8 cellular contexts compared by ENCODE assay signal in genomic region chr5:151742870-151743294, GRCh38. TPM values are rescaled to one million over a fixed set of nuclear protein-coding genes. Genes with fewer than 3 reads are reported as not detected.
DNase-seq lines count a peak whose midpoint lies in the region; ATAC-seq and TF ChIP-seq lines count a peak whose summit lies in the region.

No MANE protein-coding gene starts in this region.

- intact Hi-C loops in Panc1 (cut with micrococcal nuclease; ENCODE audit: unreplicated experiment) (loop anchor here (1.0 to 5.0 kb wide), 2 partner anchors 84 to 221 kb away; no protein-coding TSS in a partner anchor), esophagus squamous epithelium (cut with DNase I) (loop anchor here (5.0 to 10.0 kb wide), 2 partner anchors 81 to 298 kb away; partner anchors contain the start of gene SLC36A1)

- H2BK5ac ChIP-seq in neuronal stem cell (ENCODE audit: low read length) = no peak overlapping the region

- H2AFZ ChIP-seq in ACC112 (ENCODE audit: low read length, unreplicated experiment) (no peak overlapping the region), neuronal stem cell (ENCODE audit: low read length) (no peak overlapping the region)

- H3K4ac ChIP-seq in neuronal stem cell (ENCODE audit: low read length) = no peak overlapping the region

- ATAC-seq in Panc1 = peak; percentile 71
- no peak for ATAC-seq in GM19023 (IDR thresholded peaks at IDR 0.05; ENCODE audit: unreplicated experiment)
- no peak for ATAC-seq in GM21381 (IDR thresholded peaks at IDR 0.05; ENCODE audit: unreplicated experiment)

- no peak overlapping the region for H2BK12ac ChIP-seq in neuronal stem cell (ENCODE audit: low read length)

- H3K9me3 ChIP-seq in Panc1 (ENCODE audit: control insufficient read depth, insufficient read depth, low read depth, low read length) = no peaks in the 10 kb centered on the region
- H3K9me3 ChIP-seq in esophagus squamous epithelium = no peaks in the 10 kb centered on the region
- no peaks in the 10 kb centered on the region for H3K9me3 ChIP-seq in neuronal stem cell (replicated peaks in 1 of 2; ENCODE audit: control insufficient read depth in 2 of 2, insufficient read depth in 1 of 2, low read depth in 1 of 2, low read length in 2 of 2)

- H3K4me3 ChIP-seq in ACC112 (ENCODE audit: low read depth, low read length) (no peak overlapping the region), GM12875 (ENCODE audit: low read depth, low read length) (no peak overlapping the region), Panc1 (ENCODE audit: low read depth in 2 of 2, low read length in 2 of 2) (no peak overlapping the region), esophagus squamous epithelium (no peak overlapping the region), neuronal stem cell (ENCODE audit: low read length in 2 of 2) (no peak overlapping the region)

- H4K91ac ChIP-seq in neuronal stem cell (ENCODE audit: low read depth, low read length, poor library complexity) = no peak overlapping the region

- no peak overlapping the region for H2BK120ac ChIP-seq in neuronal stem cell (ENCODE audit: low read depth, low read length)

- no peak overlapping the region for H3K9ac ChIP-seq in neuronal stem cell (ENCODE audit: low read depth, low read length, poor library complexity)

- no peak overlapping the region for H3K4me2 ChIP-seq in neuronal stem cell (ENCODE audit: insufficient read depth, low read length, poor library complexity, severe bottlenecking)

- H3K79me2 ChIP-seq in ACC112 (ENCODE audit: control insufficient read depth, insufficient read depth, low read length, unreplicated experiment) = peaks cover 6% of the 10 kb centered on the region

- CTCF ChIA-PET in Panc1 (lab: Charles Lee) = interaction anchor here (0.6 kb wide), 1 partner anchor 84 kb away, joined by 3 read pairs; no protein-coding TSS in a partner anchor

- TF ChIP-seq CTCF in GM12875 (IDR thresholded peaks at IDR 0.05; ENCODE audit: borderline replicate concordance, insufficient read depth, low read depth, low read length) (peak; percentile 54), Panc1 (IDR thresholded peaks at IDR 0.05) (peak; percentile 82), esophagus squamous epithelium (IDR thresholded peaks at IDR 0.05) (peak; percentile 37 to 59 (median 48))

- no peak for TF ChIP-seq POLR2A in esophagus squamous epithelium (IDR thresholded peaks at IDR 0.05)

- H3K36me3 ChIP-seq in ACC112 (ENCODE audit: insufficient read depth, low read length) (no peaks in the 10 kb centered on the region), Panc1 (ENCODE audit: control insufficient read depth, insufficient read depth, low read length) (peaks cover 2% of the 10 kb centered on the region; the same call in 1 of the 2 replicates), esophagus squamous epithelium (peaks cover 0 to 41% (median 0%) of the 10 kb centered on the region in 3 donors), neuronal stem cell (replicated peaks in 1 of 2; ENCODE audit: control insufficient read depth in 2 of 2, insufficient read depth in 2 of 2, low read length in 2 of 2) (peaks cover 0 to 33% of the 10 kb centered on the region in 2 donors)

- H3K27ac ChIP-seq in ACC112 (ENCODE audit: low read depth, low read length) (peak overlapping the region; percentile 91), Panc1 (ENCODE audit: low read length) (peak overlapping the region; percentile 90), esophagus squamous epithelium (no peak overlapping the region), neuronal stem cell (replicated peaks; ENCODE audit: low read length) (no peak overlapping the region)

- no peak overlapping the region for H3K18ac ChIP-seq in neuronal stem cell (ENCODE audit: low read length)

- BruUV-seq in Panc1 (replicated peaks; lab: Mats Ljungman, UMichigan) = no TSS peak

- POLR2A ChIA-PET in Panc1 (lab: Charles Lee) = no interaction called here

- in situ Hi-C loops in Panc1 (cut with HindIII; ENCODE audit: low pct_unique_long_range_greater_than_20kb, low sequenced_read_pairs) = no loop called here

- no peak overlapping the region for H3K23ac ChIP-seq in neuronal stem cell (ENCODE audit: low read depth, low read length, poor library complexity)

- H2BK15ac ChIP-seq in neuronal stem cell (ENCODE audit: low read length) = no peak overlapping the region

- H3K14ac ChIP-seq in neuronal stem cell (ENCODE audit: low read length) = no peak overlapping the region

- H3K27me3 ChIP-seq in ACC112 (ENCODE audit: insufficient read depth, low read length) (no peaks in the 10 kb centered on the region), Panc1 (ENCODE audit: control insufficient read depth, insufficient read depth, low read length) (no peaks in the 10 kb centered on the region), esophagus squamous epithelium (no peaks in the 10 kb centered on the region), neuronal stem cell (ENCODE audit: control insufficient read depth in 3 of 3, insufficient read depth in 3 of 3, low read depth in 1 of 3, low read length in 3 of 3) (no peaks in the 10 kb centered on the region)

- no peak overlapping the region for H4K8ac ChIP-seq in neuronal stem cell (ENCODE audit: low read depth, low read length)

- no peak overlapping the region for H2AK5ac ChIP-seq in neuronal stem cell (ENCODE audit: low read depth, low read length)

- WGBS in esophagus squamous epithelium, 2 donors = 54 to 64% methylated on average over 7 of the region's 7 CpGs
- WGBS in neuronal stem cell (ENCODE audit: extremely low coverage in 2 of 2, insufficient read length in 2 of 2, insufficient replicate concordance in 1 of 2), 2 donors = no CpG with 5 or more reads among the region's 7 CpGs

- H3K4me1 ChIP-seq in ACC112 (ENCODE audit: control insufficient read depth, insufficient read depth, low read length, unreplicated experiment) (peaks cover 80% of the 10 kb centered on the region), Panc1 (ENCODE audit: control insufficient read depth, insufficient read depth, low read length) (peaks cover 45% of the 10 kb centered on the region), esophagus squamous epithelium (peaks cover 16 to 65% (median 41%) of the 10 kb centered on the region in 3 donors), neuronal stem cell (ENCODE audit: control insufficient read depth in 2 of 2, insufficient read depth in 1 of 2, low read depth in 1 of 2, low read length in 2 of 2) (peaks cover 5 to 9% of the 10 kb centered on the region in 2 donors)

- DNase-seq in Panc1 (ENCODE audit: low read depth, low spot score) (peak; percentile 43), esophagus squamous epithelium (lab: John Stamatoyannopoulos, UW) (no peak), neuronal stem cell (ENCODE audit: low spot score) (peak; percentile 49)
- no peak for DNase-seq in stimulated activated CD4-positive, alpha-beta T cell treated with anti-CD3 and anti-CD28 coated beads, Interleukin-12 subunit alpha, Interleukin-12 subunit beta, amount 100 ng/mL, for 4 hours

- H3K79me1 ChIP-seq in neuronal stem cell (ENCODE audit: low read depth, low read length) = no peaks in the 10 kb centered on the region

RNA-seq across cellular contexts. Expression of gene ATOX1, which starts 15.5 kb away (rescaled TPM):
- total RNA-seq in Panc1 (2021; ENCODE audit: unreplicated experiment) (202 TPM), esophagus squamous epithelium (100 to 1,000 TPM in 1 of 4 donors, 10 to 100 TPM in 3; 56.0 to 109 (median 74.5) TPM)
- polyA plus RNA-seq in Panc1 (2012; ENCODE audit: insufficient read length) = 298 TPM
- polyA plus RNA-seq in neuronal stem cell (2013, experiment 1 of 2) = 156 TPM
- polyA plus RNA-seq in neuronal stem cell (2013, experiment 2 of 2) = 162 TPM

RNA-seq across cellular contexts. Expression of gene G3BP1, which starts 28.9 kb away (rescaled TPM):
- total RNA-seq in Panc1 (2021; ENCODE audit: unreplicated experiment) (290 TPM), esophagus squamous epithelium (100 to 1,000 TPM in 3 of 4 donors, 10 to 100 TPM in 1; 99.8 to 119 (median 109) TPM)
- polyA plus RNA-seq in Panc1 (2012; ENCODE audit: insufficient read length) = 138 TPM
- 94.4 TPM for polyA plus RNA-seq in neuronal stem cell (2013, experiment 1 of 2)
- 100 TPM for polyA plus RNA-seq in neuronal stem cell (2013, experiment 2 of 2)

RNA-seq across cellular contexts. Expression of gene SPARC, which starts 56.2 kb away (rescaled TPM):
- 228 TPM for total RNA-seq in Panc1 (2021; ENCODE audit: unreplicated experiment)
- 986 TPM for polyA plus RNA-seq in Panc1 (2012; ENCODE audit: insufficient read length)
- total RNA-seq in esophagus squamous epithelium = 100 to 1,000 TPM in 1 of 4 donors, 10 to 100 TPM in 3; 14.9 to 164 (median 61.9) TPM
- 393 TPM for polyA plus RNA-seq in neuronal stem cell (2013, experiment 1 of 2)
- polyA plus RNA-seq in neuronal stem cell (2013, experiment 2 of 2) = 374 TPM

Comparison
In these comparisons a context has a peak if more than half of its experiments do, and no peak if none do; other contexts are left out.
1. H3K27ac ChIP-seq: peak in ACC112 (single experiment) and Panc1 (single experiment); none in esophagus squamous epithelium (0 of 4) and neuronal stem cell (single experiment).
2. DNase-seq: peak in Panc1 (single experiment) and neuronal stem cell (single experiment); none in esophagus squamous epithelium (single experiment) and stimulated activated CD4-positive, alpha-beta T cell treated with anti-CD3 and anti-CD28 coated beads, Interleukin-12 subunit alpha, Interleukin-12 subunit beta, amount 100 ng/mL, for 4 hours (single experiment).
3. Peak in every context shown above with its lines, with median percentiles within 50 percentile points of each other: CTCF ChIP-seq.